In genomic region chr1:32963746-32964460, GRCh38 we compare ENCODE assay signal across 8 cellular contexts. TPM values are rescaled to one million over a fixed set of nuclear protein-coding genes. Genes with fewer than 3 reads are reported as not detected.
DNase-seq lines count a peak whose midpoint lies in the region; ATAC-seq and TF ChIP-seq lines count a peak whose summit lies in the region.

No MANE protein-coding gene starts in this region.

- H3K9me3 ChIP-seq in ovary = no peaks in the 10 kb centered on the region
- no peaks in the 10 kb centered on the region for H3K9me3 ChIP-seq in thyroid gland

- no peak for DNase-seq in AG09309 (ENCODE audit: low read depth)
- peak; percentile 90 for DNase-seq in RWPE1 (ENCODE audit: low spot score)
- DNase-seq in activated gamma-delta T cell treated with Interleukin-2 at 50 U/mL for 16 hours = peak; percentile 56
- DNase-seq in globus pallidus (ENCODE audit: low spot score) = peak; percentile 30
- peak; percentile 48 to 73 (median 60) for DNase-seq in ovary
- DNase-seq in thyroid gland = peak; percentile 74 to 76

- intact Hi-C loops in ovary (cut with DNase I) (no loop called here), thyroid gland (cut with DNase I) (no loop called here)

- no peak for TF ChIP-seq CTCF in AG09309 (IDR thresholded peaks at IDR 0.05; ENCODE audit: control insufficient read depth, insufficient read depth, low read depth, low read length, missing control alignments)
- TF ChIP-seq CTCF in RWPE1 (conservative IDR thresholded peaks at IDR 0.05; ENCODE audit: low read depth) = no peak
- peak in 1 of 3 donors; percentile 12 for TF ChIP-seq CTCF in ovary (IDR thresholded peaks at IDR 0.05)
- TF ChIP-seq CTCF in thyroid gland (IDR thresholded peaks at IDR 0.05) = no peak

- ATAC-seq in GM19025 (IDR thresholded peaks at IDR 0.05; ENCODE audit: low read depth, unreplicated experiment) (peak; percentile 14), HG03439 (IDR thresholded peaks at IDR 0.05; ENCODE audit: unreplicated experiment) (peak; percentile 38)

- H3K4me3 ChIP-seq in AG09309 (ENCODE audit: control insufficient read depth, low read depth, low read length) (peak overlapping the region; percentile 77), ovary (peak overlapping the region; percentile 75), thyroid gland (replicated peaks in 1 of 3) (peak overlapping the region; percentile 51 to 92 (median 71))

- POLR2A ChIA-PET in RWPE1 (lab: Yijun Ruan, JAX; ENCODE audit: low non-redundant PET) = interaction anchor here (0.6 to 2.5 kb wide), 8 partner anchors 10 to 61 kb away, joined by 3 to 11 read pairs (median 4); no protein-coding TSS in a partner anchor

- TF ChIP-seq POLR2A in ovary (IDR thresholded peaks at IDR 0.05) = no peak
- peak in 1 of 2 donors; percentile 34 for TF ChIP-seq POLR2A in thyroid gland (IDR thresholded peaks at IDR 0.05)

- H3K27ac ChIP-seq in RWPE1 (peak overlapping the region; percentile 92), ovary (peak overlapping the region; percentile 74 to 91), thyroid gland (peak overlapping the region in 2 of 3 donors; percentile 72 to 82)

- H3K27me3 ChIP-seq in ovary (no peaks in the 10 kb centered on the region), thyroid gland (no peaks in the 10 kb centered on the region)

- H3K4me1 ChIP-seq in ovary (ENCODE audit: insufficient read depth) = peaks cover 16% of the 10 kb centered on the region
- peaks cover 22 to 29% of the 10 kb centered on the region in 2 donors for H3K4me1 ChIP-seq in thyroid gland

- no peaks in the 10 kb centered on the region for H3K36me3 ChIP-seq in ovary
- H3K36me3 ChIP-seq in thyroid gland = no peaks in the 10 kb centered on the region

- 0 to 1% (median 0%) methylated on average over 57 to 78 of the region's 78 CpGs for WGBS in ovary, 3 donors
- 0% methylated on average over 9 to 15 of the region's 78 CpGs for WGBS in thyroid gland, 2 donors

- TF ChIP-seq EP300 in ovary (IDR thresholded peaks at IDR 0.05) = no peak

- CTCF ChIA-PET in RWPE1 (lab: Yijun Ruan, JAX) = interaction anchor here (0.6 to 0.8 kb wide), 2 partner anchors 11 to 466 kb away, joined by 3 to 5 read pairs; no protein-coding TSS in a partner anchor

RNA-seq across cellular contexts. Expression of gene RNF19B, which starts 0.7 kb away (rescaled TPM):
- total RNA-seq in ovary (10 to 100 TPM; 13.2 to 38.0 (median 15.0) TPM), thyroid gland (10 to 100 TPM; 13.6 to 24.6 (median 22.4) TPM)
- 10 to 100 TPM; 11.2 to 18.9 TPM for polyA plus RNA-seq in ovary
